In the genomic region with DNA sequence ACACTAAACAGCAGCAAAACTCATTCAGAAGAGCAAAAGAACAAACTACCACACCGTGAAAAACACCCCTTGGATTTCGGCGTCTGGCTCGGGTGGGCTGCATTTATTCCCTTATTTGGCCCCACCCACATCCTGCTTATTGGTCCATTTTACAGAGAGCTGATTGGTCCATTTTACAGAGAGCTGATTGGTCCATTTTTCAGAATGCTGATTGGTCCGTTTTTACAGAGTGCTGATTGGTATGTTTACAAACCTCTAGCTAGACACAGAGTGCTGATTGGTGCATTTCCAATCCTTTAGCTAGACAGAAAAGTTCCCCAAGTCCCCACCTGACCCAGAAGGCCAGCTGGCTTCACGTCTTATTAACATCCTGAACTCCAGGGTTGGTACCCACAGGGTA, we compare ENCODE assay signal across 8 cellular contexts.
DNase-seq lines count a peak whose midpoint lies in the region; ATAC-seq, FAIRE-seq and TF ChIP-seq lines count a peak whose summit lies in the region.
"Not testable (repeated sequence)": the region's sequence is repeated elsewhere in the genome, so short reads cannot be mapped to it uniquely, and the experiment has no call there.

No MANE protein-coding gene starts in this region.

- not testable (repeated sequence) for H3K23me2 ChIP-seq in H1 (ENCODE audit: low read depth, low read length)

- not testable (repeated sequence) for H3K9ac ChIP-seq in Karpas-422 (ENCODE audit: low read length); K562 (ENCODE audit: insufficient read depth in 1 of 2, low read depth in 2 of 2, low read length in 2 of 2); H1 (replicated peaks in 1 of 4; ENCODE audit: extremely low read depth in 1 of 4, low read depth in 3 of 4, low read length in 3 of 4)

- CTCF ChIA-PET in WTC11 (lab: Charles Lee); K562 (lab: Yijun Ruan, JAX; ENCODE audit: low intra/inter-chr PET ratio): not testable (repeated sequence)
- CTCF ChIA-PET in H1 (lab: Charles Lee; ENCODE audit: partially characterized antibody), result interaction anchor here (0.6 kb wide), 1 partner anchor 14 kb away, joined by 3 read pairs; no protein-coding TSS in a partner anchor

- not testable (repeated sequence) for TF ChIP-seq EP300 in K562 (IDR thresholded peaks at IDR 0.05; ENCODE audit: low read length); H1 (IDR thresholded peaks at IDR 0.05; ENCODE audit: borderline replicate concordance in 1 of 2, low read depth in 2 of 2, low read length in 2 of 2)

- in situ Hi-C loops in SK-MEL-5 (cut with HindIII; ENCODE audit: low pct_unique_long_range_greater_than_20kb, low sequenced_read_pairs); K562 (cut with MboI): not testable (repeated sequence)

- not testable (repeated sequence) for H4K5ac ChIP-seq in H1 (ENCODE audit: insufficient read length, low read depth, low read length)

- not testable (repeated sequence) for H3K56ac ChIP-seq in H1 (replicated peaks; ENCODE audit: insufficient read length, low read depth, low read length)

- H2BK20ac ChIP-seq in H1 (ENCODE audit: low read length), result not testable (repeated sequence)

- not testable (repeated sequence) for BruUV-seq in K562 (replicated peaks; lab: Mats Ljungman, UMichigan)

- H3K27me3 ChIP-seq in Karpas-422 (ENCODE audit: low read length); K562 (ENCODE audit: control insufficient read depth in 2 of 2, insufficient read depth in 2 of 2, low read length in 2 of 2); H1 (replicated peaks in 1 of 4; ENCODE audit: control insufficient read depth in 3 of 4, extremely low read depth in 1 of 4, insufficient read depth in 3 of 4, low read length in 3 of 4); testis: not testable (repeated sequence)

- not testable (repeated sequence) for H3K27ac ChIP-seq in Karpas-422 (ENCODE audit: low read length); K562 (ENCODE audit: extremely low read depth, low read depth, low read length); H1 (ENCODE audit: low read depth, low read length); testis

- not testable (repeated sequence) for TF ChIP-seq CTCF in WTC11 (IDR thresholded peaks at IDR 0.05); K562 (IDR thresholded peaks at IDR 0.05 in 2 of 3, conservative IDR thresholded peaks at IDR 0.05 in 1 of 3; ENCODE audit: insufficient read depth in 2 of 3, low read depth in 1 of 3, low read length in 3 of 3); H1 (IDR thresholded peaks at IDR 0.05; ENCODE audit: control extremely low read depth in 1 of 3, insufficient read depth in 1 of 3, low read depth in 1 of 3, low read length in 3 of 3); testis (IDR thresholded peaks at IDR 0.05)

- H3K9me2 ChIP-seq in Karpas-422 (replicated peaks; ENCODE audit: insufficient read depth, low read length), result not testable (repeated sequence)

- H4K20me1 ChIP-seq in Karpas-422 (ENCODE audit: insufficient read depth, low read depth, low read length); K562 (replicated peaks; ENCODE audit: control insufficient read depth, insufficient read depth, low read length); H1 (replicated peaks in 1 of 2; ENCODE audit: control insufficient read depth in 1 of 2, insufficient read depth in 2 of 2, low read length in 2 of 2): not testable (repeated sequence)

- H3K9me3 ChIP-seq in Karpas-422 (ENCODE audit: low read length); K562 (replicated peaks; ENCODE audit: control insufficient read depth, insufficient read depth, low read depth, low read length); H1 (ENCODE audit: insufficient read depth in 2 of 2, low read depth in 1 of 2, low read length in 1 of 2); testis: not testable (repeated sequence)

- H3K36me3 ChIP-seq in Karpas-422 (ENCODE audit: insufficient read depth, low read length); K562 (ENCODE audit: control insufficient read depth, insufficient read depth, low read length); H1 (ENCODE audit: control insufficient read depth in 2 of 4, insufficient read depth in 4 of 4, low read length in 3 of 4); testis (ENCODE audit: low read depth, missing control alignments): not testable (repeated sequence)

- not testable (repeated sequence) for DNase-seq in Karpas-422; WTC11 (ENCODE audit: low spot score); K562 (ENCODE audit: extremely low read depth in 1 of 4, low spot score in 3 of 4); H1 (ENCODE audit: low read depth in 1 of 2, low spot score in 2 of 2)
- DNase-seq in NAMALWA (ENCODE audit: low spot score) (peak; percentile 5), SK-MEL-5 (ENCODE audit: low read depth, low spot score) (peak; percentile 4), testis (peak; percentile 69)

- 0 out of 2 replicates have a peak overlapping the region, but pooled peaks have one; percentile 5 for H2AK5ac ChIP-seq in H1 (ENCODE audit: low read depth, low read length)

- H2BK120ac ChIP-seq in H1 (replicated peaks; ENCODE audit: low read depth, low read length), result not testable (repeated sequence)

- TF ChIP-seq POLR2A in K562 (conservative IDR thresholded peaks at IDR 0.05); H1 (IDR thresholded peaks at IDR 0.05; ENCODE audit: control extremely low read depth in 1 of 2, low read depth in 2 of 2, low read length in 2 of 2); testis (IDR thresholded peaks at IDR 0.05): not testable (repeated sequence)

- H3K36me3 Mint-ChIP-seq in WTC11, result not testable (repeated sequence)

- H2BK15ac ChIP-seq in H1 (ENCODE audit: low read length), result 0 out of 2 replicates have a peak overlapping the region, but pooled peaks have one; percentile 46

- WGBS in K562 (ENCODE audit: insufficient coverage, low coverage, missing lambda C conversion rate), result 5% methylated on average over 6 of the region's 6 CpGs
- WGBS in H1 (ENCODE audit: extremely low coverage in 1 of 2, insufficient coverage in 1 of 2, insufficient read length in 1 of 2, insufficient replicate concordance in 2 of 2, low coverage in 1 of 2, low lambda C conversion rate in 2 of 2, missing lambda C conversion rate in 1 of 2), 2 experiments, result 89% methylated on average over 6 of the region's 6 CpGs; no CpG with 5 or more reads in 1 of the 2 experiments
- 49 to 69% methylated on average over 6 of the region's 6 CpGs for WGBS in testis, 2 donors

- H3K9me3 Mint-ChIP-seq in WTC11, result peaks cover 21% of the 10 kb centered on the region

- intact Hi-C loops in K562 (cut with micrococcal nuclease); testis (cut with DNase I; ENCODE audit: low total_unique reads): not testable (repeated sequence)

- H3K4me3 Mint-ChIP-seq in WTC11, result not testable (repeated sequence)

- H3K79me1 ChIP-seq in H1 (ENCODE audit: low read depth, low read length), result not testable (repeated sequence)

- H2BK5ac ChIP-seq in H1 (ENCODE audit: low read depth, low read length), result not testable (repeated sequence)

- H3K14ac ChIP-seq in H1 (ENCODE audit: insufficient read length), result not testable (repeated sequence)

- not testable (repeated sequence) for H3K79me2 ChIP-seq in Karpas-422 (ENCODE audit: low read length); K562 (ENCODE audit: control insufficient read depth, insufficient read depth, low read length); H1 (ENCODE audit: control insufficient read depth in 1 of 2, insufficient read depth in 2 of 2, low read length in 2 of 2)

- H3K4me1 ChIP-seq in Karpas-422 (ENCODE audit: low read length) (peaks cover 11% of the 10 kb centered on the region), H1 (replicated peaks in 1 of 4; ENCODE audit: control insufficient read depth in 3 of 4, insufficient read depth in 4 of 4, low read length in 3 of 4) (peaks cover 3 to 13% (median 12%) of the 10 kb centered on the region in 4 experiments; a peak in 6 of 7 replicates), testis (peaks cover 11% of the 10 kb centered on the region)
- not testable (repeated sequence) for H3K4me1 ChIP-seq in K562 (replicated peaks in 1 of 2; ENCODE audit: control insufficient read depth in 2 of 2, insufficient read depth in 2 of 2, low read length in 2 of 2)

- H3K18ac ChIP-seq in H1 (ENCODE audit: extremely low read depth, low read length), result not testable (repeated sequence)

- not testable (repeated sequence) for TF ChIP-seq RAD21 in K562 (CRISPR knock-in tag; conservative IDR thresholded peaks at IDR 0.05 in 1 of 2, IDR thresholded peaks at IDR 0.05 in 1 of 2); H1 (IDR thresholded peaks at IDR 0.05 in 1 of 2, conservative IDR thresholded peaks at IDR 0.05 in 1 of 2; ENCODE audit: low read depth in 2 of 2, low read length in 2 of 2)

- not testable (repeated sequence) for H3K9me1 ChIP-seq in K562 (ENCODE audit: control insufficient read depth, insufficient read depth, low read length)

- not testable (repeated sequence) for H3K23ac ChIP-seq in H1 (ENCODE audit: insufficient read length)

- peaks cover 37% of the 10 kb centered on the region for H3K4me1 Mint-ChIP-seq in WTC11

- ATAC-seq in GM18867 (IDR thresholded peaks at IDR 0.05; ENCODE audit: unreplicated experiment), result peak; percentile 8
- not testable (repeated sequence) for ATAC-seq in WTC11, K562

- H4K91ac ChIP-seq in H1 (replicated peaks; ENCODE audit: insufficient read length, low read length), result not testable (repeated sequence)

- POLR2A ChIA-PET in WTC11 (lab: Charles Lee), result not testable (repeated sequence)
- POLR2A ChIA-PET in K562 (lab: Yijun Ruan, JAX) (interaction anchor here (0.6 to 0.8 kb wide), 3 partner anchors 18 to 72 kb away, joined by 3 to 4 read pairs (median 3); no protein-coding TSS in a partner anchor), H1 (lab: Charles Lee; ENCODE audit: partially characterized antibody) (interaction anchor here (1.0 kb wide), 1 partner anchor 55 kb away, joined by 3 read pairs; no protein-coding TSS in a partner anchor)

- H2AFZ ChIP-seq in Karpas-422 (ENCODE audit: low read length); K562 (ENCODE audit: low read depth, low read length); H1 (ENCODE audit: low read length): not testable (repeated sequence)

- not testable (repeated sequence) for H3K4me2 ChIP-seq in Karpas-422 (ENCODE audit: low read depth, low read length, poor library complexity, severe bottlenecking); K562 (ENCODE audit: insufficient read depth, low read length); H1 (ENCODE audit: insufficient read depth in 1 of 2, low read depth in 2 of 2, low read length in 2 of 2)

- 0 out of 2 replicates have a peak overlapping the region, but pooled peaks have one; percentile 33 for H2BK12ac ChIP-seq in H1 (ENCODE audit: low read depth, low read length)

- H3K27ac Mint-ChIP-seq in WTC11, result not testable (repeated sequence)

- not testable (repeated sequence) for H4K8ac ChIP-seq in H1 (ENCODE audit: extremely low read depth, insufficient read depth, low read length)

- peaks cover 15% of the 10 kb centered on the region for H3K27me3 Mint-ChIP-seq in WTC11 (ENCODE audit: low read depth)

- not testable (repeated sequence) for FAIRE-seq in K562 (lab: Jason Lieb, UNC); H1 (lab: Jason Lieb, UNC)

- H3K4ac ChIP-seq in H1 (replicated peaks; ENCODE audit: insufficient read length, low read depth, low read length), result not testable (repeated sequence)

- H3K4me3 ChIP-seq in Karpas-422 (ENCODE audit: low read length), result 0 out of 2 replicates have a peak overlapping the region, but pooled peaks have one; percentile 34
- not testable (repeated sequence) for H3K4me3 ChIP-seq in K562; H1 (ENCODE audit: extremely low read depth in 1 of 4, insufficient read depth in 2 of 4, low read depth in 3 of 4, low read length in 4 of 4); testis
